8 cellular contexts compared by ENCODE assay signal in genomic region chr1:112808861-112809684, GRCh38.
DNase-seq lines count a peak whose midpoint lies in the region; ATAC-seq, FAIRE-seq and TF ChIP-seq lines count a peak whose summit lies in the region.

No MANE protein-coding gene starts in this region.

- no peak overlapping the region for H3K27ac ChIP-seq in 22Rv1

- no peak overlapping the region for H3K4me3 Mint-ChIP-seq in progenitor cell of endocrine pancreas (ENCODE audit: low read depth)

- TF ChIP-seq CTCF in 22Rv1 (IDR thresholded peaks at IDR 0.05) (peak; percentile 89), GM13976 (IDR thresholded peaks at IDR 0.05; ENCODE audit: borderline replicate concordance, control extremely low read depth, extremely low read depth, insufficient read depth, missing control alignments) (peak; percentile 88), LNCaP clone FGC (IDR thresholded peaks at IDR 0.05; ENCODE audit: control insufficient read depth, extremely low read depth, insufficient read depth) (peak; percentile 93), progenitor cell of endocrine pancreas (IDR thresholded peaks at IDR 0.05; ENCODE audit: unreplicated experiment) (peak; percentile 84)

- H3K4me1 Mint-ChIP-seq in progenitor cell of endocrine pancreas (ENCODE audit: low read depth) = peaks cover 25% of the 10 kb centered on the region

- FAIRE-seq in urothelium cell line (lab: Jason Lieb, UNC) = no peak

- ATAC-seq in SK-N-SH treated with all-trans-retinoic acid at 6 μM for 48 hours = peak; percentile 97
- ATAC-seq in activated naive CD4-positive, alpha-beta T cell treated with anti-CD3 and anti-CD28 coated beads, Interleukin-2, amount 50 U/mL, for 72 hours = peak; percentile 88 to 92
- peak; percentile 88 for ATAC-seq in Right ventricle myocardium superior (ENCODE audit: poor library complexity)

- H3K9me3 Mint-ChIP-seq in activated naive CD4-positive, alpha-beta T cell treated with anti-CD3 and anti-CD28 coated beads, Interleukin-2, amount 50 U/mL, for 72 hours = no peaks in the 10 kb centered on the region
- no peaks in the 10 kb centered on the region for H3K9me3 Mint-ChIP-seq in progenitor cell of endocrine pancreas (ENCODE audit: low read depth)

- H3K36me3 Mint-ChIP-seq in activated naive CD4-positive, alpha-beta T cell treated with anti-CD3 and anti-CD28 coated beads, Interleukin-2, amount 50 U/mL, for 72 hours = no peaks in the 10 kb centered on the region
- H3K36me3 Mint-ChIP-seq in progenitor cell of endocrine pancreas (ENCODE audit: insufficient read depth) = no peaks in the 10 kb centered on the region

- DNase-seq in GM13976 (ENCODE audit: low spot score) (peak; percentile 82), LNCaP clone FGC (ENCODE audit: low read depth) (no peak), Right ventricle myocardium superior (peak; percentile 82), progenitor cell of endocrine pancreas (ENCODE audit: low spot score, unreplicated experiment) (peak; percentile 48), urothelium cell line (ENCODE audit: low spot score) (peak; percentile 89)
- peak; percentile 61 to 77 for DNase-seq in activated naive CD4-positive, alpha-beta T cell treated with anti-CD3 and anti-CD28 coated beads, Interleukin-2, amount 50 U/mL, for 72 hours (ENCODE audit: low spot score in 2 of 2)

- no peak overlapping the region for H3K27ac Mint-ChIP-seq in activated naive CD4-positive, alpha-beta T cell treated with anti-CD3 and anti-CD28 coated beads, Interleukin-2, amount 50 U/mL, for 72 hours
- H3K27ac Mint-ChIP-seq in progenitor cell of endocrine pancreas = no peak overlapping the region

- H3K27me3 Mint-ChIP-seq in progenitor cell of endocrine pancreas = peaks cover 54% of the 10 kb centered on the region

- in situ Hi-C loops in GM13976 (cut with MboI; ENCODE audit: low sequenced_read_pairs, unreplicated experiment) = loop anchor here (5.0 kb wide), 1 partner anchor 92 kb away; the partner anchor contains the start of gene PPM1J

- intact Hi-C loops in Right ventricle myocardium superior (cut with DNase I) = no loop called here

- H3K4me3 ChIP-seq in LNCaP clone FGC (ENCODE audit: low read depth, low read length) = no peak overlapping the region

TF ChIP-seq in SK-N-SH treated with all-trans-retinoic acid at 6 μM for 48 hours, 23 proteins besides CTCF, POLR2A, EP300 and RAD21:
- no peak for TF ChIP-seq ZNF8 (CRISPR knock-in tag; IDR thresholded peaks at IDR 0.05)
- TF ChIP-seq CSDC2 (CRISPR knock-in tag; IDR thresholded peaks at IDR 0.05) = no peak
- TF ChIP-seq TOX (CRISPR knock-in tag; IDR thresholded peaks at IDR 0.05; ENCODE audit: borderline replicate concordance) = no peak
- no peak for TF ChIP-seq TCF4 (CRISPR knock-in tag; IDR thresholded peaks at IDR 0.05; ENCODE audit: borderline replicate concordance)
- TF ChIP-seq ESRRG (CRISPR knock-in tag; IDR thresholded peaks at IDR 0.05) = no peak
- TF ChIP-seq CREB5 (CRISPR knock-in tag; IDR thresholded peaks at IDR 0.05; ENCODE audit: low read depth) = no peak
- no peak for TF ChIP-seq SNAI2 (CRISPR knock-in tag; IDR thresholded peaks at IDR 0.05)
- TF ChIP-seq ZFP3 (CRISPR knock-in tag; IDR thresholded peaks at IDR 0.05) = no peak
- no peak for TF ChIP-seq PATZ1 (CRISPR knock-in tag; IDR thresholded peaks at IDR 0.05; ENCODE audit: borderline replicate concordance)
- TF ChIP-seq OSR1 (CRISPR knock-in tag; IDR thresholded peaks at IDR 0.05) = no peak
- TF ChIP-seq ZNF70 (CRISPR knock-in tag; IDR thresholded peaks at IDR 0.05) = no peak
- TF ChIP-seq ARNTL (CRISPR knock-in tag; IDR thresholded peaks at IDR 0.05; ENCODE audit: borderline replicate concordance, low read depth) = no peak
- TF ChIP-seq BACH2 (CRISPR knock-in tag; IDR thresholded peaks at IDR 0.05; ENCODE audit: borderline replicate concordance) = no peak
- no peak for TF ChIP-seq POU6F1 (CRISPR knock-in tag; IDR thresholded peaks at IDR 0.05; ENCODE audit: borderline replicate concordance, low read depth)
- no peak for TF ChIP-seq GLIS3 (CRISPR knock-in tag; IDR thresholded peaks at IDR 0.05)
